ENCODE assay signal across 38 cellular contexts in the genomic region with DNA sequence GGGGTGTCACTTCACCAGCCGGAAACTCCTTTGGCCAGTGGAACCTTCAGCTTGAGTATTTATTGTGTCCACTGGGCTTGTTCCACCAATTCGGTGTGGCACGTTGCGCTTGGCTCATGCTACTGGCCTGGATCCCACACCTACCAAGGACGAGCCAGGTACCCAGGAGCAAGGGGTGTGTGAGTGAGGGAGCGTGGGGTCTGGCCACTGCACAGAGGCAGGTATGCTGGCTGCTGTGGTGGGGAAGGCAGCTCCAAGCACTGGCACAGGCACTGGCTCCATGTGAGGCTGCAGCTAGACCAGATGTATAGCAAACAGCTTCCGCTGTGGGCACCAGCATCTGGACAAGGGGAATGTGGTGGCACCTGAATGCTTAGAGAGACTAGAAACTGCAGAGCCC. TPM values are rescaled to one million over a fixed set of nuclear protein-coding genes. Genes with fewer than 3 reads are reported as not detected.
"Had no signal": no experiment of that assay in that cellular context is flagged by ENCODE, and none has a peak within 500 bp of the region (broad histone marks: within the 10 kb centered on the region; RNA-seq: fewer than 3 reads in every experiment).

No MANE protein-coding gene starts in this region.

- H3K4me3 ChIP-seq: body of pancreas, colonic mucosa, esophagus squamous epithelium, gastroesophageal sphincter had no signal

- H3K9me3 ChIP-seq: body of pancreas, colonic mucosa had no signal

- H3K27me3 Mint-ChIP-seq: activated CD4-positive, alpha-beta T cell treated with anti-CD3 and anti-CD28 coated beads for 36 hours; activated CD8-positive, alpha-beta T cell treated with anti-CD3 and anti-CD28 coated beads for 36 hours; activated naive CD8-positive, alpha-beta T cell; activated T-helper 17 cell treated with anti-CD3 and anti-CD28 coated beads, Interleukin-2, amount 50 U/mL, for 72 hours; T-helper 17 cell had no signal

- H3K27me3 ChIP-seq: body of pancreas, colonic mucosa, esophagus squamous epithelium had no signal

- H3K4me1 ChIP-seq: body of pancreas, colonic mucosa, esophagus squamous epithelium, gastroesophageal sphincter had no signal

- H3K36me3 Mint-ChIP-seq: activated naive CD8-positive, alpha-beta T cell had no signal

- H3K27ac Mint-ChIP-seq: activated CD4-positive, alpha-beta T cell treated with anti-CD3 and anti-CD28 coated beads for 36 hours; activated CD8-positive, alpha-beta T cell treated with anti-CD3 and anti-CD28 coated beads for 36 hours; activated naive CD8-positive, alpha-beta T cell; activated T-helper 17 cell treated with anti-CD3 and anti-CD28 coated beads, Interleukin-2, amount 50 U/mL, for 72 hours; T-helper 17 cell; T-helper 2 cell treated with Interferon-gamma antibody and Interleukin-4, amounts not matched to agents 5 μg/mL and 100 μg/mL, for 36 hours had no signal

- H3K27ac ChIP-seq: body of pancreas, colonic mucosa, epithelial cell of prostate, esophagus squamous epithelium, gastroesophageal sphincter had no signal

- H3K36me3 ChIP-seq: colonic mucosa, esophagus squamous epithelium, gastroesophageal sphincter had no signal

- DNase-seq: activated CD4-positive, alpha-beta T cell treated with anti-CD3 and anti-CD28 coated beads for 36 hours; activated CD4-positive, alpha-beta T cell treated with anti-CD3 and anti-CD28 coated beads, Interleukin-2, amount 50 U/mL, for 1 hour; activated CD4-positive, alpha-beta T cell treated with anti-CD3 and anti-CD28 coated beads, Interleukin-2, amount 50 U/mL, for 48 hours; activated CD4-positive, CD25-positive, alpha-beta regulatory T cell; activated CD4-positive, CD25-positive, alpha-beta regulatory T cell treated with anti-CD3 and anti-CD28 coated beads, Interleukin-2, amount 50 U/mL, for 72 hours; activated CD8-positive, alpha-beta memory T cell treated with anti-CD3 and anti-CD28 coated beads for 24 hours; activated CD8-positive, alpha-beta T cell treated with anti-CD3 and anti-CD28 coated beads for 36 hours; activated effector memory CD4-positive, alpha-beta T cell treated with Interleukin-2 at 50 U/mL for 16 hours; activated gamma-delta T cell treated with Interleukin-2 at 50 U/mL for 16 hours; activated naive CD4-positive, alpha-beta T cell treated with anti-CD3 and anti-CD28 coated beads, Interleukin-2, amount 50 U/mL, for 16 hours; activated naive CD4-positive, alpha-beta T cell treated with Interleukin-2 at 50 U/mL for 16 hours; activated T-cell treated with anti-CD3 and anti-CD28 coated beads, Interleukin-2, amount 50 U/mL, for 4 hours; amniotic stem cell; body of pancreas; caudate nucleus; cerebellar nuclear complex; colonic mucosa; effector CD8-positive, alpha-beta T cell; esophagus squamous epithelium; foreskin melanocyte; SW 1271; T-helper 1 cell; T-helper 17 cell; T1000 had no signal

- FAIRE-seq: endometrium, endothelial cell of umbilical vein had no signal

- H3K4me3 Mint-ChIP-seq: activated CD4-positive, alpha-beta T cell treated with anti-CD3 and anti-CD28 coated beads for 36 hours; activated CD8-positive, alpha-beta T cell treated with anti-CD3 and anti-CD28 coated beads for 36 hours; activated naive CD8-positive, alpha-beta T cell; activated T-cell treated with anti-CD3 and anti-CD28 coated beads, Interleukin-2, amount 50 U/mL, for 4 hours; activated T-helper 17 cell treated with anti-CD3 and anti-CD28 coated beads, Interleukin-2, amount 50 U/mL, for 72 hours; T-helper 17 cell; T-helper 2 cell treated with Interferon-gamma antibody and Interleukin-4, amounts not matched to agents 5 μg/mL and 100 μg/mL, for 36 hours had no signal

- H3K4me1 Mint-ChIP-seq: activated CD4-positive, alpha-beta T cell treated with anti-CD3 and anti-CD28 coated beads for 36 hours; activated T-helper 17 cell treated with anti-CD3 and anti-CD28 coated beads, Interleukin-2, amount 50 U/mL, for 72 hours; T-helper 17 cell had no signal

RNA-seq across cellular contexts. Expression of gene CYLC2, which starts 28.1 kb away (rescaled TPM):
- total RNA-seq: activated CD4-positive, alpha-beta T cell treated with anti-CD3 and anti-CD28 coated beads for 36 hours; activated CD8-positive, alpha-beta T cell treated with anti-CD3 and anti-CD28 coated beads for 36 hours; activated T-cell treated with anti-CD3 and anti-CD28 coated beads, Interleukin-2, amount 50 U/mL, for 4 hours; activated T-helper 17 cell treated with anti-CD3 and anti-CD28 coated beads, Interleukin-2, amount 50 U/mL, for 72 hours; aorta; body of pancreas; colonic mucosa; dermis microvascular lymphatic vessel endothelial cell; endothelial cell of umbilical vein; esophagus squamous epithelium; fibroblast of lung; fibroblast of villous mesenchyme; glomerular endothelial cell; T-helper 17 cell had no signal
- polyA plus RNA-seq: adipose tissue, aorta, endothelial cell of umbilical vein, esophagus, fibroblast of lung had no signal
